In the genomic region with DNA sequence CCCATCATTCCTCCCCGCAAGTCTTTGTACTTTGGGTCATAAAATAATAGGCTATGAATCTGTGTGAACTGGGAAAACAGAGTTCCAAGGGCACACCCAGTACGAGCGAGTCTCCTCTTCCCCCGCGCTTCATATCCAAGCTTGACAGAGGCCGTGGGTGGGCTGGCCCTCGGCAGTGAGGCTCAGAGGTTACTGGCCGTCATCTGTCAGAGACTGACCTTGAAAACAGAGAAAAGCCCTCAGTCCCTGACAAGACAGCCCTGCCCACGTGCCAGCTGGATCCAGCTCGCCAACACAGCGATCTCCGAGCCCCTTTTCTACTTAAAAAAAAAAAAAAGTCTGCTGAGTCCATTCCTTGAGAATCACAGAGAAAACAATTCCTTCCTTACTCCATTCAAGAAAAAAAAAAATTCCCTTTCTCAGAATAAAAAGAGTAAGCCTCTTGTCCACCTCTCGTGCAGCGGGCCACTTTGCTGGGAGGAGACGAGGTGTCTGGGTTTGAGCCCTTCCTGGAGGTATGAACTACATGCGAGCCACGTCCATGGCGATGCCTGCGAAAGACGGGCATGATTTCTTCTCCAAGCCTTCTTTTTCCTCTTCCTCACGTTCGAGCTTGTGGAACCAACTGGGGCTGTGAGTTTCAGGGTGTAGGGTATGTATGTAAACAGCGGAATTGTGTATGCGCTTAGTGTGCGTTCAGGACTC, we compare ENCODE assay signal across 8 cellular contexts. TPM values are rescaled to one million over a fixed set of nuclear protein-coding genes. Genes with fewer than 3 reads are reported as not detected.
A peak's percentile ranks its signal among the peaks of the same experiment; 100 is the strongest.
DNase-seq lines count a peak whose midpoint lies in the region; ATAC-seq, FAIRE-seq and TF ChIP-seq lines count a peak whose summit lies in the region.

No MANE protein-coding gene starts in this region.

- no peaks in the 10 kb centered on the region for H3K4me1 ChIP-seq in naive thymus-derived CD4-positive, alpha-beta T cell (ENCODE audit: control insufficient read depth in 2 of 2, insufficient read depth in 2 of 2, low read length in 2 of 2)

- peaks cover 6 to 18% (median 9%) of the 10 kb centered on the region in 7 donors for H3K4me1 Mint-ChIP-seq in naive thymus-derived CD4-positive, alpha-beta T cell

- H3K9me3 Mint-ChIP-seq in naive thymus-derived CD4-positive, alpha-beta T cell, result peaks cover 0 to 2% (median 0%) of the 10 kb centered on the region in 11 donors

- TF ChIP-seq CTCF in AG04450 (IDR thresholded peaks at IDR 0.05; ENCODE audit: low read depth, low read length) (no peak), epithelial cell of esophagus (IDR thresholded peaks at IDR 0.05; ENCODE audit: insufficient read depth, low read depth, low read length, missing control alignments) (no peak), D721Med (IDR thresholded peaks at IDR 0.05; ENCODE audit: insufficient read depth, missing control alignments) (no peak)

- peak overlapping the region; percentile 86 for H3K4me3 ChIP-seq in AG04450 (ENCODE audit: low read depth, low read length)
- peak overlapping the region; percentile 34 for H3K4me3 ChIP-seq in Jurkat, Clone E6-1 (ENCODE audit: low read length)
- peak overlapping the region; percentile 52 for H3K4me3 ChIP-seq in epithelial cell of esophagus (ENCODE audit: low read length)
- H3K4me3 ChIP-seq in naive thymus-derived CD4-positive, alpha-beta T cell (ENCODE audit: low read length), result no peak overlapping the region

- intact Hi-C loops in naive thymus-derived CD4-positive, alpha-beta T cell (cut with micrococcal nuclease), result no loop called here

- H3K27me3 ChIP-seq in AG04450 (ENCODE audit: control insufficient read depth, insufficient read depth, low read length), result no peaks in the 10 kb centered on the region
- H3K27me3 ChIP-seq in naive thymus-derived CD4-positive, alpha-beta T cell (ENCODE audit: control insufficient read depth in 2 of 2, insufficient read depth in 2 of 2, low read length in 2 of 2), result peaks cover 0 to 4% of the 10 kb centered on the region in 2 donors

- CTCF ChIA-PET in AG04450 (lab: Charles Lee), result interaction anchor here (0.6 to 1.8 kb wide), 4 partner anchors 53 to 213 kb away, joined by 3 to 4 read pairs (median 3); no protein-coding TSS in a partner anchor
- CTCF ChIA-PET in naive thymus-derived CD4-positive, alpha-beta T cell (lab: Charles Lee), result no interaction called here

- no peak for FAIRE-seq in D721Med (lab: Jason Lieb, UNC)

- POLR2A ChIA-PET in AG04450 (lab: Yijun Ruan, JAX), result interaction anchor here (0.7 to 1.0 kb wide), 3 partner anchors 54 to 975 kb away, joined by 3 read pairs; no protein-coding TSS in a partner anchor
- POLR2A ChIA-PET in naive thymus-derived CD4-positive, alpha-beta T cell (lab: Charles Lee), result no interaction called here

- no peaks in the 10 kb centered on the region for H3K36me3 ChIP-seq in naive thymus-derived CD4-positive, alpha-beta T cell (ENCODE audit: control insufficient read depth in 2 of 3, insufficient read depth in 3 of 3, low read length in 3 of 3)

- no peak for ATAC-seq in naive thymus-derived CD4-positive, alpha-beta T cell
- ATAC-seq in HG03159 (IDR thresholded peaks at IDR 0.05; ENCODE audit: unreplicated experiment) (no peak), GM18502 (IDR thresholded peaks at IDR 0.05; ENCODE audit: poor library complexity, unreplicated experiment) (no peak)

- peaks cover 0 to 4% (median 0%) of the 10 kb centered on the region in 5 donors for H3K36me3 Mint-ChIP-seq in naive thymus-derived CD4-positive, alpha-beta T cell

- H3K27ac ChIP-seq in AG04450 (ENCODE audit: low read depth, low read length), result peak overlapping the region; percentile 41
- no peak overlapping the region for H3K27ac ChIP-seq in naive thymus-derived CD4-positive, alpha-beta T cell (ENCODE audit: low read depth, low read length)

- H3K9me3 ChIP-seq in AG04450 (ENCODE audit: control insufficient read depth, insufficient read depth, low read length), result no peaks in the 10 kb centered on the region
- H3K9me3 ChIP-seq in naive thymus-derived CD4-positive, alpha-beta T cell (ENCODE audit: control insufficient read depth in 2 of 3, low read length in 3 of 3), result no peaks in the 10 kb centered on the region

- peak overlapping the region; percentile 43 to 84 (median 76) for H3K4me3 Mint-ChIP-seq in naive thymus-derived CD4-positive, alpha-beta T cell

- peaks cover 28 to 33% (median 31%) of the 10 kb centered on the region in 5 donors for H3K27me3 Mint-ChIP-seq in naive thymus-derived CD4-positive, alpha-beta T cell

- no peak for DNase-seq in AG04450 (ENCODE audit: low read depth, low spot score)
- DNase-seq in Jurkat, Clone E6-1 (ENCODE audit: low read depth, low spot score), result no peak
- peak; percentile 24 for DNase-seq in epithelial cell of esophagus (ENCODE audit: low read depth)
- no peak for DNase-seq in naive thymus-derived CD4-positive, alpha-beta T cell
- DNase-seq in D721Med (ENCODE audit: insufficient read length, low spot score), result no peak
- no peak for DNase-seq in activated gamma-delta T cell treated with Interleukin-2 at 50 U/mL for 16 hours

- no peak overlapping the region for H3K27ac Mint-ChIP-seq in naive thymus-derived CD4-positive, alpha-beta T cell

RNA-seq across cellular contexts. Expression of a gene that starts 0.8 kb away (rescaled TPM):
- 25.6 and 29.0 TPM in 2 replicates for polyA plus RNA-seq in AG04450 (2011; rRNA removed)
- 116 and 129 TPM in 2 replicates for polyA minus RNA-seq in AG04450 (2011; rRNA and poly(A)+ RNA removed)
- polyA plus RNA-seq in Jurkat, Clone E6-1 (2012; ENCODE audit: insufficient read depth, insufficient read length), result 0.74 TPM
- total RNA-seq in naive thymus-derived CD4-positive, alpha-beta T cell, result under 1 TPM in 2 of 5 experiments, not detected in 3; 0.05 to 0.10 TPM
- not detected for polyA plus RNA-seq in naive thymus-derived CD4-positive, alpha-beta T cell

Comparison
In these comparisons a context has a peak if more than half of its experiments do, and no peak if none do; other contexts are left out.
1. RNA of a gene that starts 0.8 kb away (polyA plus RNA-seq): 25.6 to 29.0 TPM in AG04450; not detected in naive thymus-derived CD4-positive, alpha-beta T cell; every median in the first group is over 10 times any median in the second.